In genomic region chr3:133843634-133844033, GRCh38 we compare ENCODE assay signal across 1 cellular context.
TF ChIP-seq lines count a peak whose summit lies in the region.

No MANE protein-coding gene starts in this region.

TF ChIP-seq in K562, 482 proteins besides CTCF, POLR2A, EP300 and RAD21 (continued from another document):
- no peak for TF ChIP-seq ZBTB40 (IDR thresholded peaks at IDR 0.05)
- no peak for TF ChIP-seq ZBTB40 (CRISPR knock-in tag; IDR thresholded peaks at IDR 0.05)
- TF ChIP-seq KLF1 (tag; IDR thresholded peaks at IDR 0.05), result no peak
- TF ChIP-seq PCBP2 (IDR thresholded peaks at IDR 0.05; ENCODE audit: low read depth, low read length, poor library complexity, severe bottlenecking), result no peak
- TF ChIP-seq TFAP4 (CRISPR knock-in tag; IDR thresholded peaks at IDR 0.05; ENCODE audit: borderline replicate concordance), result peak; percentile 49; the same call in 1 of the 2 replicates
- no peak for TF ChIP-seq ZNF224 (CRISPR knock-in tag; IDR thresholded peaks at IDR 0.05)
- no peak for TF ChIP-seq MECOM (CRISPR knock-in tag; IDR thresholded peaks at IDR 0.05)
- peak; percentile 89 for TF ChIP-seq FOSL1 (tag; conservative IDR thresholded peaks at IDR 0.05)
- TF ChIP-seq DPF2 (IDR thresholded peaks at IDR 0.05), result 0 out of 2 replicates have a peak, but pooled peaks have one; percentile 18
- TF ChIP-seq ZNF274 (IDR thresholded peaks at IDR 0.05; ENCODE audit: borderline replicate concordance, low read depth, low read length), result no peak
TF ChIP-seq in K562: peak in this region for 21.
